Comparison of ENCODE assay signal across 8 cellular contexts in the genomic region with DNA sequence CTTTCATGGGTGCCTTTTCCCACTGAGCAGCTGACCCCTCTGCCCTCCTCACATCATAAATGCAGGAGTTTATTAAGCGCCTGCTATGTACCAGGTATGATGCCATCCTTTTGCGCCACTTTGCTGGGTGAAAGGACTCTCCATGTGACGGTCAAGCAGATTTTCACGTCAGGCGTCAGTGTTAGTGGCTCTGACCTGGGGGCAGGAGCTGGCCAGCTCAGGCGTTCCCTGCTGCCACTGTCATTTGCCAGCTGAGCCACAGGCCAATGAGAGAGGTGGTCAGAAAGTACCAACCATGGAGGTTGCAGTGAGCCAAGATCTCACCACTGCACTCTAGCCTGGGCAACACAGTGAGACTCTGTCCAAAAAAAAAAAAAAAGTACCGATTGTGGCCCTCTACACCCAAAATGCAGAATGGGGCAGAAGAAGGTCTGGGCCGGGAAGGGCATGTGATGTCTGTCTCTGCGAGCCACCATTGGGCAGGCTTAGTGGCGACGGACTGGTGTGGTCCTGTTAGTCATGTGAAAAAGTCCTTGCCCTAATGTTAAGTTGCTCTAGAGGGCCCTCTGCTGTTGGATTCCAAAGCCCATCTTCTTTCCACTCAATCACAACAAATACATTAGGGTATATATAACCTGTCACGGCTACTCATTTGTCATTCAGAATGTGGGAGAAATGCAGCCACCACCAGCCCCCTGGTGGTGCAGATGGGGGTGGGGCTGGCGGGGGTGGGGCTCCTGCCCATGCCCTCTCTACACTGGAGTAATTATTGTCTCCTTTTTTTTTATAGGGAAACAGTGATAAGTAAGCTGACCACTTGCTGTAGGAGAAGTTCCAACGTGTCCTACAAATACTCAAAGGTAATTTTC. TPM values are rescaled to one million over a fixed set of nuclear protein-coding genes. Genes with fewer than 3 reads are reported as not detected.
DNase-seq lines count a peak whose midpoint lies in the region; ATAC-seq, FAIRE-seq and TF ChIP-seq lines count a peak whose summit lies in the region.

No MANE protein-coding gene starts in this region.

- no peaks in the 10 kb centered on the region for H3K27me3 Mint-ChIP-seq in activated T-cell treated with anti-CD3 and anti-CD28 coated beads, Interleukin-2, amount 50 U/mL, for 24 hours
- H3K27me3 Mint-ChIP-seq in activated T-cell treated with anti-CD3 and anti-CD28 coated beads, Interleukin-2, amount 50 U/mL, for 4 hours (ENCODE audit: low read depth), result no peaks in the 10 kb centered on the region

- H3K4me2 ChIP-seq in HepG2 (ENCODE audit: low read depth, low read length), result no peak overlapping the region

- peak; percentile 32; the same call in 1 of the 2 replicates for TF ChIP-seq RAD21 in HepG2 (CRISPR knock-in tag; IDR thresholded peaks at IDR 0.05)

- H3K36me3 ChIP-seq in HepG2 (replicated peaks in 1 of 2; ENCODE audit: control insufficient read depth in 1 of 2, insufficient read depth in 2 of 2, low read length in 2 of 2), result peaks cover 35 to 47% of the 10 kb centered on the region in 2 experiments

- no peak overlapping the region for H3K9ac ChIP-seq in HepG2 (ENCODE audit: insufficient read depth, low read depth, low read length)

- in situ Hi-C loops in HepG2 (cut with HindIII; ENCODE audit: extremely low pct_ligation_motif_present, low pct_unique_long_range_greater_than_20kb), result no loop called here

- intact Hi-C loops in HepG2 (cut with micrococcal nuclease; ENCODE audit: unreplicated experiment), result loop anchor here (1.0 to 2.0 kb wide), 2 partner anchors 14 to 240 kb away; no protein-coding TSS in a partner anchor

- TF ChIP-seq CTCF in HepG2 (CRISPR knock-in tag; IDR thresholded peaks at IDR 0.05), result peak; percentile 53

- H3K27me3 ChIP-seq in HepG2 (ENCODE audit: control insufficient read depth in 1 of 2, insufficient read depth in 2 of 2, low read length in 2 of 2), result no peaks in the 10 kb centered on the region

- TF ChIP-seq POLR2A in HepG2 (IDR thresholded peaks at IDR 0.05; ENCODE audit: insufficient read depth in 1 of 2, low read depth in 2 of 2, low read length in 2 of 2), result no peak

- no peaks in the 10 kb centered on the region for H4K20me1 ChIP-seq in HepG2 (ENCODE audit: insufficient read depth, low read length)

- no peak for TF ChIP-seq EP300 in HepG2 (IDR thresholded peaks at IDR 0.05; ENCODE audit: low read depth in 2 of 2, low read length in 2 of 2)
- no peak for TF ChIP-seq EP300 in HepG2 (CRISPR knock-in tag; IDR thresholded peaks at IDR 0.05; ENCODE audit: borderline replicate concordance)

- DNase-seq in activated T-cell treated with anti-CD3 and anti-CD28 coated beads, Interleukin-2, amount 50 U/mL, for 24 hours, result no peak
- DNase-seq in activated T-cell treated with anti-CD3 and anti-CD28 coated beads, Interleukin-2, amount 50 U/mL, for 1 hour, result no peak
- DNase-seq in Kasumi-1 (lab: John Stamatoyannopoulos, UW) (peak; percentile 45 to 64), HepG2 (ENCODE audit: low spot score) (peak; percentile 45), amniotic stem cell (lab: John Stamatoyannopoulos, UW) (no peak), cerebellum (ENCODE audit: low spot score) (no peak), cerebellar nuclear complex (lab: John Stamatoyannopoulos, UW) (no peak)
- DNase-seq in activated T-cell treated with anti-CD3 and anti-CD28 coated beads, Interleukin-2, amount 50 U/mL, for 4 hours, result no peak

- peak; percentile 34 to 50 for ATAC-seq in activated T-cell treated with anti-CD3 and anti-CD28 coated beads, Interleukin-2, amount 50 U/mL, for 4 hours
- peak; percentile 53 for ATAC-seq in HepG2

- H3K27ac Mint-ChIP-seq in activated T-cell treated with anti-CD3 and anti-CD28 coated beads, Interleukin-2, amount 50 U/mL, for 24 hours, result peak overlapping the region; percentile 37

- peaks cover 34% of the 10 kb centered on the region for H3K4me1 ChIP-seq in HepG2 (ENCODE audit: insufficient read depth, low read length)

- H3K4me3 ChIP-seq in HepG2 (replicated peaks in 1 of 3; ENCODE audit: insufficient read depth in 1 of 3, low read depth in 2 of 3, low read length in 3 of 3), result no peak overlapping the region

- peaks cover 89% of the 10 kb centered on the region for H3K36me3 Mint-ChIP-seq in activated T-cell treated with anti-CD3 and anti-CD28 coated beads, Interleukin-2, amount 50 U/mL, for 24 hours (ENCODE audit: low read depth)
- peaks cover 43% of the 10 kb centered on the region for H3K36me3 Mint-ChIP-seq in activated T-cell treated with anti-CD3 and anti-CD28 coated beads, Interleukin-2, amount 50 U/mL, for 4 hours (ENCODE audit: insufficient read depth)

- H3K9me3 ChIP-seq in HepG2 (ENCODE audit: low read length), result no peaks in the 10 kb centered on the region

- WGBS in HepG2 (ENCODE audit: low lambda C conversion rate), result 97% methylated on average over 14 of the region's 14 CpGs

- no peaks in the 10 kb centered on the region for H3K9me3 Mint-ChIP-seq in activated T-cell treated with anti-CD3 and anti-CD28 coated beads, Interleukin-2, amount 50 U/mL, for 24 hours
- H3K9me3 Mint-ChIP-seq in activated T-cell treated with anti-CD3 and anti-CD28 coated beads, Interleukin-2, amount 50 U/mL, for 4 hours, result no peaks in the 10 kb centered on the region

- BruUV-seq in HepG2 (replicated peaks; lab: Mats Ljungman, UMichigan), result no TSS peak

- no peak overlapping the region for H3K27ac ChIP-seq in HepG2 (ENCODE audit: extremely low read length, insufficient read depth, low read length)

- H3K4me3 Mint-ChIP-seq in activated T-cell treated with anti-CD3 and anti-CD28 coated beads, Interleukin-2, amount 50 U/mL, for 24 hours, result no peak overlapping the region
- no peak overlapping the region for H3K4me3 Mint-ChIP-seq in activated T-cell treated with anti-CD3 and anti-CD28 coated beads, Interleukin-2, amount 50 U/mL, for 4 hours

- H3K79me2 ChIP-seq in HepG2 (ENCODE audit: insufficient read depth, low read length), result no peaks in the 10 kb centered on the region

- CTCF ChIA-PET in HepG2 (lab: Yijun Ruan, JAX; ENCODE audit: low intra/inter-chr PET ratio, low total read pairs), result interaction anchor here (1.1 kb wide), 1 partner anchor 240 kb away, joined by 4 read pairs; no protein-coding TSS in a partner anchor

- no peak overlapping the region for H2AFZ ChIP-seq in HepG2 (ENCODE audit: low read length)

- POLR2A ChIA-PET in HepG2 (lab: Yijun Ruan, JAX), result no interaction called here

- no peak for FAIRE-seq in HepG2 (lab: Jason Lieb, UNC)

- peaks cover 25% of the 10 kb centered on the region for H3K4me1 Mint-ChIP-seq in activated T-cell treated with anti-CD3 and anti-CD28 coated beads, Interleukin-2, amount 50 U/mL, for 24 hours (ENCODE audit: low read depth)
- peaks cover 23% of the 10 kb centered on the region for H3K4me1 Mint-ChIP-seq in activated T-cell treated with anti-CD3 and anti-CD28 coated beads, Interleukin-2, amount 50 U/mL, for 4 hours (ENCODE audit: low read depth)

TF ChIP-seq in HepG2, 621 proteins besides CTCF, POLR2A, EP300 and RAD21:
- peak; percentile 49 for TF ChIP-seq STAG1 (CRISPR knock-in tag; IDR thresholded peaks at IDR 0.05)
- no peak for TF ChIP-seq SP5 (CRISPR knock-in tag; IDR thresholded peaks at IDR 0.05; ENCODE audit: borderline replicate concordance, low read depth)
- no peak for TF ChIP-seq POLR2AphosphoS2 (IDR thresholded peaks at IDR 0.05; ENCODE audit: low read depth, low read length)
- TF ChIP-seq ZNF121 (CRISPR knock-in tag; IDR thresholded peaks at IDR 0.05), result peak; percentile 87
- TF ChIP-seq U2AF1 (optimal IDR thresholded peaks at IDR 0.05; ENCODE audit: low read depth, low read length), result no peak
- no peak for TF ChIP-seq ZNF598 (CRISPR knock-in tag; IDR thresholded peaks at IDR 0.05; ENCODE audit: borderline replicate concordance)
- TF ChIP-seq SMC3 (IDR thresholded peaks at IDR 0.05; ENCODE audit: low read length), result peak; percentile 54; the same call in 1 of the 2 replicates
TF ChIP-seq in HepG2: peak in this region for 3.

RNA-seq across cellular contexts. Expression of a gene that starts 18.4 kb away (rescaled TPM):
- 1 to 10 TPM; 1.7 to 7.0 (median 4.3) TPM for total RNA-seq in activated T-cell treated with anti-CD3 and anti-CD28 coated beads, Interleukin-2, amount 50 U/mL, for 4 hours
- total RNA-seq in HepG2 (2016; rRNA removed; fragmentation: Illumina TruSeq; extraction: Trizol) (0.32 and 0.80 TPM in 2 replicates), cerebellum (0.91 TPM)
- 0.71 and 0.81 TPM in 2 replicates for total RNA-seq in HepG2 (2016; cell fraction: cytosol; rRNA removed; fragmentation: Illumina TruSeq; extraction: Trizol; ENCODE audit: low read depth)
- total RNA-seq in HepG2 (2016; cell fraction: insoluble cytoplasmic fraction; rRNA removed; fragmentation: Illumina TruSeq; extraction: Trizol), result 1.5 and 1.6 TPM in 2 replicates
- total RNA-seq in HepG2 (2016; cell fraction: membrane; rRNA removed; fragmentation: Illumina TruSeq; extraction: Trizol), result 1.0 and 1.9 TPM in 2 replicates
- 3.6 and 3.7 TPM in 2 replicates for total RNA-seq in HepG2 (2016; cell fraction: nucleus; rRNA removed; fragmentation: Illumina TruSeq; extraction: Trizol)
- polyA plus RNA-seq in HepG2 (2011; rRNA removed), result 0.82 and 0.87 TPM in 2 replicates
- 0.32 and 0.38 TPM in 2 replicates for polyA plus RNA-seq in HepG2 (2011; cell fraction: cytosol; rRNA removed)
- 3.3 and 4.4 TPM in 2 replicates for polyA plus RNA-seq in HepG2 (2011; cell fraction: nucleus; rRNA removed)
- polyA plus RNA-seq in HepG2 (2012), result 0.80 and 2.9 TPM in 2 replicates
- 0.35 and 1.7 TPM in 2 replicates for polyA plus RNA-seq in HepG2 (2016; cell fraction: cytosol; fragmentation: Illumina TruSeq; extraction: Trizol; ENCODE audit: low read depth)
- polyA plus RNA-seq in HepG2 (2016; cell fraction: insoluble cytoplasmic fraction; fragmentation: Illumina TruSeq; extraction: Trizol; ENCODE audit: low read depth), result 0.33 and 1.2 TPM in 2 replicates
- 0.64 and 1.2 TPM in 2 replicates for polyA plus RNA-seq in HepG2 (2016; cell fraction: membrane; fragmentation: Illumina TruSeq; extraction: Trizol; ENCODE audit: low read depth)
- 4.3 and 5.2 TPM in 2 replicates for polyA plus RNA-seq in HepG2 (2016; cell fraction: nucleus; fragmentation: Illumina TruSeq; extraction: Trizol; ENCODE audit: insufficient read depth, low read depth)
- 1.3 and 7.3 TPM in 2 replicates for polyA minus RNA-seq in HepG2 (2011; rRNA and poly(A)+ RNA removed; ENCODE audit: low replicate concordance)
- polyA minus RNA-seq in HepG2 (2011; cell fraction: cytosol; rRNA and poly(A)+ RNA removed), result 0.40 TPM in 1 of 2 replicates, not detected in the other
- polyA minus RNA-seq in HepG2 (2011; cell fraction: nucleus; rRNA and poly(A)+ RNA removed), result 7.7 and 8.6 TPM in 2 replicates

Comparison
In these comparisons a context has a peak if more than half of its experiments do, and no peak if none do; other contexts are left out.
1. DNase-seq: peak in Kasumi-1 (2 of 2) and HepG2 (single experiment); none in activated T-cell treated with anti-CD3 and anti-CD28 coated beads, Interleukin-2, amount 50 U/mL, for 24 hours (single experiment), activated T-cell treated with anti-CD3 and anti-CD28 coated beads, Interleukin-2, amount 50 U/mL, for 1 hour (single experiment), activated T-cell treated with anti-CD3 and anti-CD28 coated beads, Interleukin-2, amount 50 U/mL, for 4 hours (single experiment), amniotic stem cell (single experiment), cerebellum (single experiment) and cerebellar nuclear complex (0 of 2).